8 cellular contexts compared by ENCODE assay signal in genomic region chr17:30379303-30380105, GRCh38. TPM values are rescaled to one million over a fixed set of nuclear protein-coding genes. Genes with fewer than 3 reads are reported as not detected.
DNase-seq lines count a peak whose midpoint lies in the region; ATAC-seq, FAIRE-seq and TF ChIP-seq lines count a peak whose summit lies in the region.

No MANE protein-coding gene starts in this region.

- no peaks in the 10 kb centered on the region for H3K9me3 ChIP-seq in K562 (replicated peaks; ENCODE audit: control insufficient read depth, insufficient read depth, low read depth, low read length)
- H3K9me3 ChIP-seq in iPS-18a (ENCODE audit: control insufficient read depth, low read depth, low read length): no peaks in the 10 kb centered on the region

- CTCF ChIA-PET in K562 (lab: Yijun Ruan, JAX; ENCODE audit: low intra/inter-chr PET ratio): no interaction called here

- 1% methylated on average over 44 of the region's 69 CpGs for WGBS in K562 (ENCODE audit: insufficient coverage, low coverage, missing lambda C conversion rate)

- intact Hi-C loops in K562 (cut with micrococcal nuclease): loop anchor here (2.0 kb wide), 1 partner anchor 35 kb away; no protein-coding TSS in a partner anchor

- in situ Hi-C loops in GM13977 (cut with MboI; ENCODE audit: low pct_unique_long_range_greater_than_20kb, low sequenced_read_pairs, unreplicated experiment) (no loop called here), K562 (cut with MboI) (no loop called here)

- TF ChIP-seq RAD21 in K562 (CRISPR knock-in tag; conservative IDR thresholded peaks at IDR 0.05 in 1 of 2, IDR thresholded peaks at IDR 0.05 in 1 of 2): no peak

- FAIRE-seq in K562 (lab: Jason Lieb, UNC): no peak

- H2AFZ ChIP-seq in K562 (ENCODE audit: low read depth, low read length): peak overlapping the region; percentile 91

- no TSS peak for BruUV-seq in K562 (replicated peaks; lab: Mats Ljungman, UMichigan)

- H3K9me1 ChIP-seq in K562 (ENCODE audit: control insufficient read depth, insufficient read depth, low read length): no peaks in the 10 kb centered on the region

- ATAC-seq in HG02798 (IDR thresholded peaks at IDR 0.05; ENCODE audit: poor library complexity, unreplicated experiment) (peak; percentile 18), K562 (peak; percentile 30)

- TF ChIP-seq CTCF in GM13977 (IDR thresholded peaks at IDR 0.05; ENCODE audit: extremely low read depth, insufficient read depth, missing control alignments): no peak
- TF ChIP-seq CTCF in K562 (IDR thresholded peaks at IDR 0.05 in 2 of 3, conservative IDR thresholded peaks at IDR 0.05 in 1 of 3; ENCODE audit: insufficient read depth in 2 of 3, low read depth in 1 of 3, low read length in 3 of 3): no peak

- peak overlapping the region; percentile 72 for H3K4me3 ChIP-seq in K562
- peak overlapping the region; percentile 82 for H3K4me3 ChIP-seq in iPS-18a (ENCODE audit: low read length)

- peak overlapping the region; percentile 42; the same call in 2 of the 3 replicates for H3K27ac ChIP-seq in K562 (ENCODE audit: extremely low read depth, low read depth, low read length)
- no peak overlapping the region for H3K27ac ChIP-seq in iPS-18a (ENCODE audit: low read length)

- peak overlapping the region; percentile 88 for H3K4me2 ChIP-seq in K562 (ENCODE audit: insufficient read depth, low read length)

- peaks cover 6% of the 10 kb centered on the region; the same call in 1 of the 2 replicates for H4K20me1 ChIP-seq in K562 (replicated peaks; ENCODE audit: control insufficient read depth, insufficient read depth, low read length)

- POLR2A ChIA-PET in K562 (lab: Yijun Ruan, JAX): interaction anchor here (0.7 to 1.7 kb wide), 6 partner anchors 10 to 439 kb away, joined by 3 to 5 read pairs (median 3); no protein-coding TSS in a partner anchor

- H3K27me3 ChIP-seq in K562 (ENCODE audit: control insufficient read depth in 2 of 2, insufficient read depth in 2 of 2, low read length in 2 of 2) (no peaks in the 10 kb centered on the region), iPS-18a (ENCODE audit: control insufficient read depth, insufficient read depth, low read length) (peaks cover 49% of the 10 kb centered on the region)

- H3K36me3 ChIP-seq in K562 (ENCODE audit: control insufficient read depth, insufficient read depth, low read length) (no peaks in the 10 kb centered on the region), iPS-18a (ENCODE audit: control insufficient read depth, low read depth, low read length) (no peaks in the 10 kb centered on the region)

- peak overlapping the region; percentile 57 to 95 for H3K9ac ChIP-seq in K562 (ENCODE audit: insufficient read depth in 1 of 2, low read depth in 2 of 2, low read length in 2 of 2)
- H3K9ac ChIP-seq in iPS-18a (ENCODE audit: low read length): peak overlapping the region; percentile 51

- TF ChIP-seq POLR2A in K562 (conservative IDR thresholded peaks at IDR 0.05): no peak

- H3K4me1 ChIP-seq in K562 (replicated peaks in 1 of 2; ENCODE audit: control insufficient read depth in 2 of 2, insufficient read depth in 2 of 2, low read length in 2 of 2) (peaks cover 21 to 33% of the 10 kb centered on the region in 2 experiments), iPS-18a (ENCODE audit: control insufficient read depth, low read depth, low read length) (peaks cover 34% of the 10 kb centered on the region)

- H3K79me2 ChIP-seq in K562 (ENCODE audit: control insufficient read depth, insufficient read depth, low read length): peaks cover 34% of the 10 kb centered on the region

- DNase-seq in GM13977 (ENCODE audit: low spot score) (peak; percentile 39), SK-N-DZ (ENCODE audit: low spot score) (peak; percentile 39), K562 (ENCODE audit: extremely low read depth in 1 of 4, low spot score in 3 of 4) (peak; percentile 21 to 30 (median 26)), COLO829 (ENCODE audit: low spot score) (no peak), NCI-H1105 (lab: John Stamatoyannopoulos, UW) (no peak)
- peak; percentile 47 for DNase-seq in stimulated activated CD4-positive, alpha-beta T cell treated with anti-CD3 and anti-CD28 coated beads, Interleukin-15, amount 100 ng/mL, for 24 hours

- TF ChIP-seq EP300 in K562 (IDR thresholded peaks at IDR 0.05; ENCODE audit: low read length): no peak

TF ChIP-seq in K562, 482 proteins besides CTCF, POLR2A, EP300 and RAD21 (continues in another document):
- TF ChIP-seq ZNF740 (CRISPR knock-in tag; IDR thresholded peaks at IDR 0.05) (no peak), ZNF740 (tag; IDR thresholded peaks at IDR 0.05) (no peak), ZBTB7A (IDR thresholded peaks at IDR 0.05; ENCODE audit: borderline replicate concordance, control insufficient read depth, low read depth, low read length) (0 out of 2 replicates have a peak, but pooled peaks have one; percentile 1)

RNA-seq across cellular contexts. Expression of gene CPD, which starts 0.8 kb away (rescaled TPM):
- 16.9 and 19.7 TPM in 2 replicates for polyA plus RNA-seq in SK-N-DZ (2014; cell fraction: cytosol; rRNA removed)
- polyA plus RNA-seq in SK-N-DZ (2014; cell fraction: nucleus; rRNA removed): 10.7 and 11.1 TPM in 2 replicates
- 55.4 and 75.5 TPM in 2 replicates for total RNA-seq in K562 (2011; cell fraction: chromatin; rRNA removed; ENCODE audit: low replicate concordance)
- 32.4 and 50.1 TPM in 2 replicates for total RNA-seq in K562 (2011; cell fraction: nucleolus; rRNA removed)
- 56.6 and 61.7 TPM in 2 replicates for total RNA-seq in K562 (2011; cell fraction: nucleoplasm; rRNA removed)
- total RNA-seq in K562 (2014; rRNA removed) (16.2 and 22.4 TPM in 2 replicates), K562 (2014; rRNA removed; fragmentation: Illumina TruSeq; extraction: Trizol) (21.9 and 26.1 TPM in 2 replicates), K562 (2015; rRNA removed; fragmentation: Illumina TruSeq; extraction: Trizol) (20.8 and 21.7 TPM in 2 replicates), K562 (2021) (21.3 and 24.4 TPM in 2 replicates)
- polyA plus RNA-seq in K562 (2011; rRNA removed) (11.2 and 20.4 TPM in 2 replicates), K562 (2014; fragmentation: Illumina TruSeq; extraction: Trizol) (16.4 and 16.7 TPM in 2 replicates), K562 (2014; fragmentation: Nextera tagmentation; extraction: Ambion mirVana) (1 to 10 TPM; 4.5 to 4.9 TPM), K562 (2014; rRNA removed) (6.9 and 8.6 TPM in 2 replicates)
- polyA plus RNA-seq in K562 (2011; cell fraction: cytosol; rRNA removed): 3.8 and 5.1 TPM in 2 replicates
- polyA plus RNA-seq in K562 (2011; cell fraction: nucleus; rRNA removed): 8.6 and 9.4 TPM in 2 replicates
- polyA plus RNA-seq in K562 (2012): 10.9 and 17.2 TPM in 2 replicates
- 55.2 and 66.7 TPM in 2 replicates for polyA minus RNA-seq in K562 (2011; rRNA and poly(A)+ RNA removed)
- polyA minus RNA-seq in K562 (2011; cell fraction: cytosol; rRNA and poly(A)+ RNA removed): 23.1 and 45.0 TPM in 2 replicates
- 9.0 and 13.3 TPM in 2 replicates for polyA minus RNA-seq in K562 (2011; cell fraction: nucleus; rRNA and poly(A)+ RNA removed)

RNA-seq across cellular contexts. Expression of gene TMIGD1, which starts 45.6 kb away (rescaled TPM):
- polyA plus RNA-seq in SK-N-DZ (2014; cell fraction: cytosol; rRNA removed): not detected in 2 replicates
- not detected in 2 replicates for polyA plus RNA-seq in SK-N-DZ (2014; cell fraction: nucleus; rRNA removed)
- not detected in 2 replicates for total RNA-seq in K562 (2011; cell fraction: chromatin; rRNA removed; ENCODE audit: low replicate concordance)
- not detected in 2 replicates for total RNA-seq in K562 (2011; cell fraction: nucleolus; rRNA removed)
- not detected in 2 replicates for total RNA-seq in K562 (2011; cell fraction: nucleoplasm; rRNA removed)
- total RNA-seq in K562 (2014; rRNA removed) (not detected in 2 replicates), K562 (2014; rRNA removed; fragmentation: Illumina TruSeq; extraction: Trizol) (not detected in 2 replicates), K562 (2015; rRNA removed; fragmentation: Illumina TruSeq; extraction: Trizol) (not detected in 2 replicates), K562 (2021) (not detected in 2 replicates)
- polyA plus RNA-seq in K562 (2011; rRNA removed) (not detected in 2 replicates), K562 (2014; fragmentation: Illumina TruSeq; extraction: Trizol) (not detected in 2 replicates), K562 (2014; fragmentation: Nextera tagmentation; extraction: Ambion mirVana) (not detected), K562 (2014; rRNA removed) (not detected in 2 replicates)
- polyA plus RNA-seq in K562 (2011; cell fraction: cytosol; rRNA removed): not detected in 2 replicates
- polyA plus RNA-seq in K562 (2011; cell fraction: nucleus; rRNA removed): not detected in 2 replicates
- polyA plus RNA-seq in K562 (2012): not detected in 2 replicates
- polyA minus RNA-seq in K562 (2011; rRNA and poly(A)+ RNA removed): not detected in 2 replicates
- polyA minus RNA-seq in K562 (2011; cell fraction: cytosol; rRNA and poly(A)+ RNA removed): not detected in 2 replicates
- not detected in 2 replicates for polyA minus RNA-seq in K562 (2011; cell fraction: nucleus; rRNA and poly(A)+ RNA removed)

Comparison
In these comparisons a context has a peak if more than half of its experiments do, and no peak if none do; other contexts are left out.
1. DNase-seq: peak in GM13977 (single experiment), SK-N-DZ (single experiment), K562 (4 of 4) and stimulated activated CD4-positive, alpha-beta T cell treated with anti-CD3 and anti-CD28 coated beads, Interleukin-15, amount 100 ng/mL, for 24 hours (single experiment); none in COLO829 (single experiment) and NCI-H1105 (single experiment).